22 cellular contexts compared by ENCODE assay signal in the genomic region with DNA sequence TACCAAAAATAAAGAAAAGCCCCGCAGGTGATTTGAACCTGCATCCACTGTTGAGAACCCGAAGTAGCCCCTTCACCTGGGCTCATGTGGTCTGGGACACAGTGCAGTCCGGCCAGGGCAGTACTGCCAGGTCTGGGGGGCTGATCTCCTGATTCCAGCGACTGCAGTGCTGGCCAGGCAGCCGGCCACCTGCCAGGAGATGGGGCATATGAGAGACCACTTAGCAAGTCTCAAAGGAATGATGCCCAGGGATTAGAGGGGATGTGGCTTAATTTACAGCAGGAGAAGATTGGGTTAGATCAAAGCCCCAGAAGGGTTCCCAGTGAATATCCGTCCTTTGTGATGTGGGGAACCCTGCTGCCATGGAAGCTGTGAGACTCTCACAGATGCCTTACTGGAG.
DNase-seq lines count a peak whose midpoint lies in the region; ATAC-seq, FAIRE-seq and TF ChIP-seq lines count a peak whose summit lies in the region.
"Had no signal": no experiment of that assay in that cellular context is flagged by ENCODE, and none has a peak within 500 bp of the region (broad histone marks: within the 10 kb centered on the region; RNA-seq: fewer than 3 reads in every experiment).

No MANE protein-coding gene starts in this region.

- no peaks in the 10 kb centered on the region; the same call in 1 of the 2 replicates for H3K23me2 ChIP-seq in H1 (ENCODE audit: low read depth, low read length)

- no peak overlapping the region for H2BK5ac ChIP-seq in H1 (ENCODE audit: low read depth, low read length)

- no peak overlapping the region for H3K27ac ChIP-seq in breast epithelium
- no peak overlapping the region for H3K27ac ChIP-seq in H1 (ENCODE audit: low read depth, low read length)
- H3K27ac ChIP-seq: C4-2B, gastroesophageal sphincter, neutrophil had no signal

- TF ChIP-seq POLR2A in breast epithelium (IDR thresholded peaks at IDR 0.05) = no peak
- TF ChIP-seq POLR2A in H1 (IDR thresholded peaks at IDR 0.05; ENCODE audit: control extremely low read depth in 1 of 2, low read depth in 2 of 2, low read length in 2 of 2) = no peak

- H3K4me1 ChIP-seq in breast epithelium (peaks cover 0 to 7% of the 10 kb centered on the region in 2 donors), H1 (replicated peaks in 1 of 4; ENCODE audit: control insufficient read depth in 3 of 4, insufficient read depth in 4 of 4, low read length in 3 of 4) (peaks cover 17 to 37% (median 32%) of the 10 kb centered on the region in 4 experiments)

- no peaks in the 10 kb centered on the region for H3K36me3 ChIP-seq in breast epithelium
- H3K36me3 ChIP-seq in H1 (ENCODE audit: control insufficient read depth in 2 of 4, insufficient read depth in 4 of 4, low read length in 3 of 4) = no peaks in the 10 kb centered on the region
- H3K36me3 ChIP-seq: gastroesophageal sphincter had no signal

- peak overlapping the region; percentile 55; the same call in 1 of the 2 replicates for H2BK15ac ChIP-seq in H1 (ENCODE audit: low read length)

- peak overlapping the region; percentile 45; the same call in 1 of the 2 replicates for H2AK5ac ChIP-seq in H1 (ENCODE audit: low read depth, low read length)

- H3K27me3 ChIP-seq in breast epithelium (peaks cover 0 to 10% of the 10 kb centered on the region in 2 donors), H1 (replicated peaks in 1 of 4; ENCODE audit: control insufficient read depth in 3 of 4, extremely low read depth in 1 of 4, insufficient read depth in 3 of 4, low read length in 3 of 4) (peaks cover 0 to 7% (median 2%) of the 10 kb centered on the region in 4 experiments; a peak in 4 of 7 replicates)

- H3K27ac Mint-ChIP-seq in MCF 10A (ENCODE audit: low read depth, unreplicated experiment) = peak overlapping the region; percentile 21
- H3K27ac Mint-ChIP-seq: activated naive CD4-positive, alpha-beta T cell treated with anti-CD3 and anti-CD28 coated beads for 36 hours; dendritic cell treated with granulocyte-macrophage colony-stimulating factor and Interleukin-4, amounts not matched to agents 40 ng/mL and 50 ng/mL, for 4 days; memory B cell had no signal

- H4K20me1 ChIP-seq in H1 (replicated peaks in 1 of 2; ENCODE audit: control insufficient read depth in 1 of 2, insufficient read depth in 2 of 2, low read length in 2 of 2) = no peaks in the 10 kb centered on the region

- FAIRE-seq in H1 (lab: Jason Lieb, UNC) = no peak
- FAIRE-seq: endometrium, GM19239 had no signal

- intact Hi-C loops in MCF 10A (cut with micrococcal nuclease) = no loop called here
- intact Hi-C loops in breast epithelium (cut with DNase I; ENCODE audit: low total_unique reads) = no loop called here

- TF ChIP-seq EP300 in H1 (IDR thresholded peaks at IDR 0.05; ENCODE audit: borderline replicate concordance in 1 of 2, low read depth in 2 of 2, low read length in 2 of 2) = no peak

- H3K4me3 ChIP-seq in breast epithelium (no peak overlapping the region), H1 (ENCODE audit: extremely low read depth in 1 of 4, insufficient read depth in 2 of 4, low read depth in 3 of 4, low read length in 4 of 4) (peak overlapping the region in 2 of 4 experiments; percentile 6 to 53; a peak in 3 of 8 replicates)
- H3K4me3 ChIP-seq: gastroesophageal sphincter, smooth muscle cell had no signal

- peak overlapping the region; percentile 63 to 88 for H3K4me2 ChIP-seq in H1 (ENCODE audit: insufficient read depth in 1 of 2, low read depth in 2 of 2, low read length in 2 of 2)
- H3K4me2 ChIP-seq: smooth muscle cell had no signal

- H2AFZ ChIP-seq in H1 (ENCODE audit: low read length) = no peak overlapping the region

- no peak for ATAC-seq in HG02642 (IDR thresholded peaks at IDR 0.05; ENCODE audit: poor library complexity, unreplicated experiment)
- ATAC-seq: gastroesophageal sphincter had no signal

- TF ChIP-seq RAD21 in H1 (IDR thresholded peaks at IDR 0.05 in 1 of 2, conservative IDR thresholded peaks at IDR 0.05 in 1 of 2; ENCODE audit: low read depth in 2 of 2, low read length in 2 of 2) = no peak

- CTCF ChIA-PET in MCF 10A (lab: Yijun Ruan, JAX) (no interaction called here), H1 (lab: Charles Lee; ENCODE audit: partially characterized antibody) (interaction anchor here (0.6 kb wide), 1 partner anchor 117 kb away, joined by 4 read pairs; no protein-coding TSS in a partner anchor)

- H3K4ac ChIP-seq in H1 (replicated peaks; ENCODE audit: insufficient read length, low read depth, low read length) = no peak overlapping the region

- DNase-seq in MCF 10A (ENCODE audit: unreplicated experiment) (no peak), breast epithelium (ENCODE audit: low spot score in 2 of 2) (no peak), NCI-H1092 treated with DMSO at 0.1 percent for 48 hours (lab: John Stamatoyannopoulos, UW) (peak; percentile 80), H1 (ENCODE audit: low read depth in 1 of 2, low spot score in 2 of 2) (no peak), retina (peak; percentile 38), DMS153 (lab: John Stamatoyannopoulos, UW) (no peak), T-helper 2 cell (no peak)
- DNase-seq: activated CD4-positive, alpha-beta T cell treated with anti-CD3 and anti-CD28 coated beads for 4 hours; activated naive CD4-positive, alpha-beta T cell treated with anti-CD3 and anti-CD28 coated beads for 36 hours; activated T-cell treated with anti-CD3 and anti-CD28 coated beads, Interleukin-2, amount 50 U/mL, for 48 hours; NCI-H2171 treated with DMSO at 0.1 percent for 48 hours; NCI-H526; RPMI8226 had no signal

- no peaks in the 10 kb centered on the region for H3K9me3 Mint-ChIP-seq in MCF 10A (ENCODE audit: unreplicated experiment)
- H3K9me3 Mint-ChIP-seq: activated naive CD4-positive, alpha-beta T cell treated with anti-CD3 and anti-CD28 coated beads for 36 hours had no signal

- no peak overlapping the region for H3K23ac ChIP-seq in H1 (ENCODE audit: insufficient read length)

- H4K5ac ChIP-seq in H1 (ENCODE audit: insufficient read length, low read depth, low read length) = no peak overlapping the region

- no peaks in the 10 kb centered on the region for H3K36me3 Mint-ChIP-seq in MCF 10A (ENCODE audit: insufficient read depth, unreplicated experiment)

- no peaks in the 10 kb centered on the region for H3K79me2 ChIP-seq in H1 (ENCODE audit: control insufficient read depth in 1 of 2, insufficient read depth in 2 of 2, low read length in 2 of 2)

- H2BK12ac ChIP-seq in H1 (ENCODE audit: low read depth, low read length) = peak overlapping the region; percentile 89; the same call in 1 of the 2 replicates

- H2BK120ac ChIP-seq in H1 (replicated peaks; ENCODE audit: low read depth, low read length) = no peak overlapping the region

- H3K79me1 ChIP-seq in H1 (ENCODE audit: low read depth, low read length) = no peaks in the 10 kb centered on the region

- peak overlapping the region; percentile 26; the same call in 1 of the 2 replicates for H3K18ac ChIP-seq in H1 (ENCODE audit: extremely low read depth, low read length)

- POLR2A ChIA-PET in MCF 10A (lab: Yijun Ruan, JAX) = no interaction called here
- POLR2A ChIA-PET in H1 (lab: Charles Lee; ENCODE audit: partially characterized antibody) = interaction anchor here (1.4 kb wide), 1 partner anchor 50 kb away, joined by 3 read pairs; no protein-coding TSS in a partner anchor

- peaks cover 23% of the 10 kb centered on the region for H3K27me3 Mint-ChIP-seq in MCF 10A (ENCODE audit: insufficient read depth, unreplicated experiment)
- H3K27me3 Mint-ChIP-seq: memory B cell had no signal

- BruUV-seq in MCF 10A (replicated peaks; lab: Mats Ljungman, UMichigan) = no TSS peak

- no peak overlapping the region; a peak in 2 of 7 replicates for H3K9ac ChIP-seq in H1 (replicated peaks in 1 of 4; ENCODE audit: extremely low read depth in 1 of 4, low read depth in 3 of 4, low read length in 3 of 4)

- no peak overlapping the region for H4K91ac ChIP-seq in H1 (replicated peaks; ENCODE audit: insufficient read length, low read length)

- no peak overlapping the region for H4K8ac ChIP-seq in H1 (ENCODE audit: extremely low read depth, insufficient read depth, low read length)

- peaks cover 12% of the 10 kb centered on the region for H3K4me1 Mint-ChIP-seq in MCF 10A (ENCODE audit: insufficient read depth, unreplicated experiment)

- no peak overlapping the region for H3K56ac ChIP-seq in H1 (replicated peaks; ENCODE audit: insufficient read length, low read depth, low read length)

- no peaks in the 10 kb centered on the region for H3K9me3 ChIP-seq in breast epithelium
- H3K9me3 ChIP-seq in H1 (ENCODE audit: insufficient read depth in 2 of 2, low read depth in 1 of 2, low read length in 1 of 2) = no peaks in the 10 kb centered on the region
- H3K9me3 ChIP-seq: gastroesophageal sphincter, neutrophil had no signal

- no peak overlapping the region for H3K14ac ChIP-seq in H1 (ENCODE audit: insufficient read length)

- 53% methylated on average over 6 of the region's 6 CpGs; no CpG with 5 or more reads in 1 of the 2 experiments for WGBS in H1 (ENCODE audit: extremely low coverage in 1 of 2, insufficient coverage in 1 of 2, insufficient read length in 1 of 2, insufficient replicate concordance in 2 of 2, low coverage in 1 of 2, low lambda C conversion rate in 2 of 2, missing lambda C conversion rate in 1 of 2), 2 experiments

- no peak for TF ChIP-seq CTCF in MCF 10A (IDR thresholded peaks at IDR 0.05; ENCODE audit: unreplicated experiment)
- no peak for TF ChIP-seq CTCF in breast epithelium (IDR thresholded peaks at IDR 0.05)
- no peak for TF ChIP-seq CTCF in H1 (IDR thresholded peaks at IDR 0.05; ENCODE audit: control extremely low read depth in 1 of 3, insufficient read depth in 1 of 3, low read depth in 1 of 3, low read length in 3 of 3)

- H2BK20ac ChIP-seq in H1 (ENCODE audit: low read length) = peak overlapping the region; percentile 28; the same call in 1 of the 2 replicates

- H3K4me3 Mint-ChIP-seq in MCF 10A (ENCODE audit: unreplicated experiment) = no peak overlapping the region
- H3K4me3 Mint-ChIP-seq: activated naive CD4-positive, alpha-beta T cell treated with anti-CD3 and anti-CD28 coated beads for 36 hours; dendritic cell treated with granulocyte-macrophage colony-stimulating factor and Interleukin-4, amounts not matched to agents 40 ng/mL and 50 ng/mL, for 4 days; memory B cell had no signal

TF ChIP-seq in H1, 55 proteins besides CTCF, POLR2A, EP300 and RAD21:
- TF ChIP-seq SRF (IDR thresholded peaks at IDR 0.05; ENCODE audit: low read depth, low read length) (no peak), TEAD4 (IDR thresholded peaks at IDR 0.05; ENCODE audit: low read depth, low read length) (no peak), SIRT6 (IDR thresholded peaks at IDR 0.05; ENCODE audit: low read length) (no peak), SUZ12 (IDR thresholded peaks at IDR 0.05; ENCODE audit: low read length) (no peak)
- TF ChIP-seq, protein P1, sequence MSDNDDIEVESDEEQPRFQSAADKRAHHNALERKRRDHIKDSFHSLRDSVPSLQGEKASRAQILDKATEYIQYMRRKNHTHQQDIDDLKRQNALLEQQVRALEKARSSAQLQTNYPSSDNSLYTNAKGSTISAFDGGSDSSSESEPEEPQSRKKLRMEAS (IDR thresholded peaks at IDR 0.05) = no peak

Comparison
In these comparisons a context has a peak if more than half of its experiments do, and no peak if none do; other contexts are left out.
1. DNase-seq: peak in NCI-H1092 treated with DMSO at 0.1 percent for 48 hours (single experiment) and retina (single experiment); none in MCF 10A (single experiment), breast epithelium (0 of 2), H1 (0 of 2), DMS153 (single experiment) and T-helper 2 cell (0 of 5).